23 cellular contexts compared by ENCODE assay signal in genomic region chr2:1898461-1899395, GRCh38.
DNase-seq lines count a peak whose midpoint lies in the region; ATAC-seq, FAIRE-seq and TF ChIP-seq lines count a peak whose summit lies in the region.
"Had no signal": no experiment of that assay in that cellular context is flagged by ENCODE, and none has a peak within 500 bp of the region (broad histone marks: within the 10 kb centered on the region; RNA-seq: fewer than 3 reads in every experiment).

No MANE protein-coding gene starts in this region.

- no peak overlapping the region for H3K27ac Mint-ChIP-seq in endodermal cell
- H3K27ac Mint-ChIP-seq: CD8-positive, alpha-beta memory T cell had no signal

- ATAC-seq in RWPE2 (ENCODE audit: low read depth) = 0 out of 3 replicates have a peak, but pooled peaks have one; percentile 33
- ATAC-seq in pancreas = peak; percentile 92 to 96 (median 94)
- ATAC-seq in SK-N-SH treated with all-trans-retinoic acid at 6 μM for 48 hours = no peak

- peaks cover 11% of the 10 kb centered on the region for H3K4me1 Mint-ChIP-seq in endodermal cell
- H3K4me1 Mint-ChIP-seq: CD8-positive, alpha-beta memory T cell had no signal

- H3K27ac ChIP-seq in RWPE2 (ENCODE audit: poor library complexity, severe bottlenecking) = no peak overlapping the region
- H3K27ac ChIP-seq in endodermal cell (ENCODE audit: low read depth, low read length) = no peak overlapping the region
- H3K27ac ChIP-seq in pancreas = peak overlapping the region in 2 of 4 donors; percentile 75 to 88
- H3K27ac ChIP-seq: Peyer's patch, SK-N-MC had no signal

- no peaks in the 10 kb centered on the region for H3K9me3 Mint-ChIP-seq in endodermal cell
- H3K9me3 Mint-ChIP-seq: H9 had no signal

- no peaks in the 10 kb centered on the region for H3K4me1 ChIP-seq in RWPE2 (ENCODE audit: insufficient read depth, poor library complexity, severe bottlenecking)
- no peaks in the 10 kb centered on the region for H3K4me1 ChIP-seq in endodermal cell (ENCODE audit: control insufficient read depth, insufficient read depth, low read length)
- no peaks in the 10 kb centered on the region for H3K4me1 ChIP-seq in pancreas
- H3K4me1 ChIP-seq: Peyer's patch had no signal

- WGBS in endodermal cell (ENCODE audit: insufficient coverage in 1 of 2, insufficient read length in 1 of 2), 2 experiments = 93 to 99% methylated on average over 11 to 22 of the region's 22 CpGs
- 50 to 60% methylated on average over 22 of the region's 22 CpGs for WGBS in pancreas, 2 donors

- H3K9ac ChIP-seq in endodermal cell (ENCODE audit: extremely low read depth, low read length, poor library complexity, severe bottlenecking) = no peak overlapping the region

- no peaks in the 10 kb centered on the region for H3K36me3 Mint-ChIP-seq in endodermal cell (ENCODE audit: low read depth)
- H3K36me3 Mint-ChIP-seq: CD8-positive, alpha-beta memory T cell had no signal

- H3K4me3 ChIP-seq in RWPE2 (ENCODE audit: severe bottlenecking) (no peak overlapping the region), endodermal cell (ENCODE audit: low read length) (no peak overlapping the region), pancreas (peak overlapping the region in 3 of 4 donors; percentile 29 to 42 (median 34))
- H3K4me3 ChIP-seq: MG63, Peyer's patch, SK-N-MC had no signal

- H3K9me3 ChIP-seq in RWPE2 (ENCODE audit: severe bottlenecking) (peaks cover 2% of the 10 kb centered on the region), endodermal cell (ENCODE audit: control insufficient read depth, low read length) (no peaks in the 10 kb centered on the region), pancreas (no peaks in the 10 kb centered on the region)
- H3K9me3 ChIP-seq: MG63, Peyer's patch had no signal

- DNase-seq in M059J (ENCODE audit: low read depth) = peak; percentile 4
- no peak for DNase-seq in RWPE2 (ENCODE audit: low spot score)
- DNase-seq in endodermal cell = peak; percentile 44
- DNase-seq in pancreas = peak; percentile 55 to 93 (median 82)
- no peak for DNase-seq in GM12892 (ENCODE audit: insufficient read length)
- no peak for DNase-seq in GM19240 (ENCODE audit: insufficient read length, low spot score)
- DNase-seq: C1 segment of cervical spinal cord; CD8-positive, alpha-beta memory T cell; DMS53; EL; H9; MG63; NCI-H1048; NCI-H1436 treated with DMSO at 0.1 percent for 48 hours; NCI-H2029; NCI-H446; NCI-H69; Peyer's patch; Right ventricle myocardium superior had no signal

- H3K27me3 Mint-ChIP-seq in endodermal cell (ENCODE audit: insufficient read depth) = no peaks in the 10 kb centered on the region

- FAIRE-seq in pancreas (lab: Jason Lieb, UNC) = no peak
- FAIRE-seq in GM12892 (lab: Jason Lieb, UNC) = no peak
- FAIRE-seq: GM12891, GM18507 had no signal

- TF ChIP-seq POLR2A in GM12892 (IDR thresholded peaks at IDR 0.05; ENCODE audit: low read depth, low read length) = no peak

- TF ChIP-seq CTCF in RWPE2 (IDR thresholded peaks at IDR 0.05; ENCODE audit: poor library complexity, severe bottlenecking) = no peak
- TF ChIP-seq CTCF in endodermal cell (conservative IDR thresholded peaks at IDR 0.05) = no peak
- TF ChIP-seq CTCF in pancreas (IDR thresholded peaks at IDR 0.05) = no peak

- intact Hi-C loops in pancreas (cut with DNase I) = no loop called here

- no peaks in the 10 kb centered on the region for H3K36me3 ChIP-seq in RWPE2 (ENCODE audit: low read depth)
- H3K36me3 ChIP-seq in endodermal cell (ENCODE audit: control insufficient read depth, insufficient read depth, low read length) = no peaks in the 10 kb centered on the region
- no peaks in the 10 kb centered on the region for H3K36me3 ChIP-seq in pancreas
- H3K36me3 ChIP-seq: MG63, Peyer's patch had no signal

- H3K27me3 ChIP-seq in RWPE2 (ENCODE audit: insufficient read depth, poor library complexity, severe bottlenecking) (no peaks in the 10 kb centered on the region), endodermal cell (ENCODE audit: control insufficient read depth, insufficient read depth, low read length, poor library complexity, severe bottlenecking) (no peaks in the 10 kb centered on the region), pancreas (no peaks in the 10 kb centered on the region)
- H3K27me3 ChIP-seq: MG63, Peyer's patch had no signal

- H3K4me3 Mint-ChIP-seq in endodermal cell = no peak overlapping the region
- H3K4me3 Mint-ChIP-seq: H9 had no signal

TF ChIP-seq in SK-N-SH treated with all-trans-retinoic acid at 6 μM for 48 hours, 23 proteins besides CTCF, POLR2A, EP300 and RAD21:
- TF ChIP-seq ESRRG (CRISPR knock-in tag; IDR thresholded peaks at IDR 0.05) (no peak), PATZ1 (CRISPR knock-in tag; IDR thresholded peaks at IDR 0.05; ENCODE audit: borderline replicate concordance) (no peak), GLIS3 (CRISPR knock-in tag; IDR thresholded peaks at IDR 0.05) (no peak), BACH2 (CRISPR knock-in tag; IDR thresholded peaks at IDR 0.05; ENCODE audit: borderline replicate concordance) (no peak), CSRNP3 (CRISPR knock-in tag; IDR thresholded peaks at IDR 0.05) (no peak), ZNF70 (CRISPR knock-in tag; IDR thresholded peaks at IDR 0.05) (no peak), ZNF8 (CRISPR knock-in tag; IDR thresholded peaks at IDR 0.05) (no peak), ZC3H10 (CRISPR knock-in tag; IDR thresholded peaks at IDR 0.05) (no peak), ZFP30 (CRISPR knock-in tag; IDR thresholded peaks at IDR 0.05) (no peak), ISL1 (CRISPR knock-in tag; IDR thresholded peaks at IDR 0.05) (no peak), TCF4 (CRISPR knock-in tag; IDR thresholded peaks at IDR 0.05; ENCODE audit: borderline replicate concordance) (no peak), RARB (CRISPR knock-in tag; IDR thresholded peaks at IDR 0.05) (no peak)
TF ChIP-seq in SK-N-SH treated with all-trans-retinoic acid at 6 μM for 48 hours: peak in this region for 0.

Comparison
In these comparisons a context has a peak if more than half of its experiments do, and no peak if none do; other contexts are left out.
1. DNase-seq: peak in M059J (single experiment), endodermal cell (single experiment) and pancreas (6 of 6); none in RWPE2 (single experiment), GM12892 (single experiment) and GM19240 (single experiment).
2. H3K4me3 ChIP-seq: peak in pancreas (3 of 4); none in RWPE2 (single experiment) and endodermal cell (single experiment).